ENCODE assay signal across 16 cellular contexts in genomic region chr1:226659136-226659535, GRCh38.
DNase-seq lines count a peak whose midpoint lies in the region; ATAC-seq lines count a peak whose summit lies in the region.
"Had no signal": no experiment of that assay in that cellular context is flagged by ENCODE, and none has a peak within 500 bp of the region (broad histone marks: within the 10 kb centered on the region; RNA-seq: fewer than 3 reads in every experiment).

No MANE protein-coding gene starts in this region.

- peak overlapping the region; percentile 54 for H3K27ac Mint-ChIP-seq in activated naive CD4-positive, alpha-beta T cell treated with anti-CD3 and anti-CD28 coated beads, Interleukin-2, amount 10 ng/mL, durations not matched to agents 7 days and 5 days
- H3K27ac Mint-ChIP-seq in activated CD8-positive, alpha-beta T cell treated with anti-CD3 and anti-CD28 coated beads, Interleukin-2, amount 10 ng/mL, durations not matched to agents 7 days and 5 days: peak overlapping the region; percentile 93
- H3K27ac Mint-ChIP-seq in immature natural killer cell: peak overlapping the region in 4 of 6 donors; percentile 65 to 100 (median 72)
- H3K27ac Mint-ChIP-seq in stimulated activated naive B cell treated with anti-CD40 and anti-IgM and Interleukin-4, amounts not matched to agents 10 μg/mL and 1 μg/mL and 100 μg/mL, for 72 hours: peak overlapping the region; percentile 81

- no peaks in the 10 kb centered on the region for H3K27me3 Mint-ChIP-seq in activated naive CD4-positive, alpha-beta T cell treated with anti-CD3 and anti-CD28 coated beads, Interleukin-2, amount 10 ng/mL, durations not matched to agents 7 days and 5 days
- H3K27me3 Mint-ChIP-seq in activated CD8-positive, alpha-beta T cell treated with anti-CD3 and anti-CD28 coated beads, Interleukin-2, amount 10 ng/mL, durations not matched to agents 7 days and 5 days (ENCODE audit: low read depth): no peaks in the 10 kb centered on the region
- H3K27me3 Mint-ChIP-seq in immature natural killer cell (ENCODE audit: low read depth in 3 of 3): peaks cover 14 to 22% (median 17%) of the 10 kb centered on the region in 3 donors
- H3K27me3 Mint-ChIP-seq in stimulated activated naive B cell treated with anti-CD40 and anti-IgM and Interleukin-4, amounts not matched to agents 10 μg/mL and 1 μg/mL and 100 μg/mL, for 72 hours: no peaks in the 10 kb centered on the region
- H3K27me3 Mint-ChIP-seq: activated CD4-positive, alpha-beta T cell treated with anti-CD3 and anti-CD28 coated beads, Interleukin-2, amount 10 ng/mL, durations not matched to agents 7 days and 5 days had no signal

- H3K36me3 Mint-ChIP-seq in activated naive CD4-positive, alpha-beta T cell treated with anti-CD3 and anti-CD28 coated beads, Interleukin-2, amount 10 ng/mL, durations not matched to agents 7 days and 5 days: peaks cover 28% of the 10 kb centered on the region
- H3K36me3 Mint-ChIP-seq in activated CD8-positive, alpha-beta T cell treated with anti-CD3 and anti-CD28 coated beads, Interleukin-2, amount 10 ng/mL, durations not matched to agents 7 days and 5 days (ENCODE audit: low read depth): peaks cover 28% of the 10 kb centered on the region
- H3K36me3 Mint-ChIP-seq in immature natural killer cell: peaks cover 0 to 3% (median 0%) of the 10 kb centered on the region in 3 donors
- peaks cover 33 to 49% of the 10 kb centered on the region in 2 donors for H3K36me3 Mint-ChIP-seq in stimulated activated naive B cell treated with anti-CD40 and anti-IgM and Interleukin-4, amounts not matched to agents 10 μg/mL and 1 μg/mL and 100 μg/mL, for 72 hours

- H3K9me3 Mint-ChIP-seq in activated naive CD4-positive, alpha-beta T cell treated with anti-CD3 and anti-CD28 coated beads, Interleukin-2, amount 10 ng/mL, durations not matched to agents 7 days and 5 days: no peaks in the 10 kb centered on the region
- H3K9me3 Mint-ChIP-seq in activated CD8-positive, alpha-beta T cell treated with anti-CD3 and anti-CD28 coated beads, Interleukin-2, amount 10 ng/mL, durations not matched to agents 7 days and 5 days (ENCODE audit: insufficient read depth): no peaks in the 10 kb centered on the region
- H3K9me3 Mint-ChIP-seq in immature natural killer cell: no peaks in the 10 kb centered on the region
- H3K9me3 Mint-ChIP-seq in stimulated activated naive B cell treated with anti-CD40 and anti-IgM and Interleukin-4, amounts not matched to agents 10 μg/mL and 1 μg/mL and 100 μg/mL, for 72 hours: no peaks in the 10 kb centered on the region
- H3K9me3 Mint-ChIP-seq: activated CD4-positive, alpha-beta T cell treated with anti-CD3 and anti-CD28 coated beads, Interleukin-2, amount 10 ng/mL, durations not matched to agents 7 days and 5 days had no signal

- POLR2A ChIA-PET in activated CD8-positive, alpha-beta T cell treated with anti-CD3 and anti-CD28 coated beads, Interleukin-2, amount 10 ng/mL, durations not matched to agents 7 days and 5 days (lab: Charles Lee): interaction anchor here (0.7 to 1.1 kb wide), 3 partner anchors 15 to 659 kb away, joined by 3 read pairs; no protein-coding TSS in a partner anchor

- H3K4me3 Mint-ChIP-seq in activated naive CD4-positive, alpha-beta T cell treated with anti-CD3 and anti-CD28 coated beads, Interleukin-2, amount 10 ng/mL, durations not matched to agents 7 days and 5 days: no peak overlapping the region
- H3K4me3 Mint-ChIP-seq in activated CD8-positive, alpha-beta T cell treated with anti-CD3 and anti-CD28 coated beads, Interleukin-2, amount 10 ng/mL, durations not matched to agents 7 days and 5 days: no peak overlapping the region
- H3K4me3 Mint-ChIP-seq in immature natural killer cell: no peak overlapping the region
- H3K4me3 Mint-ChIP-seq in stimulated activated naive B cell treated with anti-CD40 and anti-IgM and Interleukin-4, amounts not matched to agents 10 μg/mL and 1 μg/mL and 100 μg/mL, for 72 hours: no peak overlapping the region
- H3K4me3 Mint-ChIP-seq: activated CD4-positive, alpha-beta T cell treated with anti-CD3 and anti-CD28 coated beads, Interleukin-2, amount 10 ng/mL, durations not matched to agents 7 days and 5 days had no signal

- H3K4me1 Mint-ChIP-seq in activated naive CD4-positive, alpha-beta T cell treated with anti-CD3 and anti-CD28 coated beads, Interleukin-2, amount 10 ng/mL, durations not matched to agents 7 days and 5 days: peaks cover 53% of the 10 kb centered on the region
- peaks cover 52% of the 10 kb centered on the region for H3K4me1 Mint-ChIP-seq in activated CD8-positive, alpha-beta T cell treated with anti-CD3 and anti-CD28 coated beads, Interleukin-2, amount 10 ng/mL, durations not matched to agents 7 days and 5 days (ENCODE audit: low read depth)
- peaks cover 53 to 60% of the 10 kb centered on the region in 2 donors for H3K4me1 Mint-ChIP-seq in immature natural killer cell
- peaks cover 0 to 70% of the 10 kb centered on the region in 2 donors for H3K4me1 Mint-ChIP-seq in stimulated activated naive B cell treated with anti-CD40 and anti-IgM and Interleukin-4, amounts not matched to agents 10 μg/mL and 1 μg/mL and 100 μg/mL, for 72 hours

- no peak for DNase-seq in activated naive CD4-positive, alpha-beta T cell treated with anti-CD3 and anti-CD28 coated beads, Interleukin-2, amount 10 ng/mL, durations not matched to agents 7 days and 5 days
- DNase-seq in activated naive CD4-positive, alpha-beta T cell treated with anti-CD3 and anti-CD28 coated beads, Interleukin-2, amount 50 U/mL, for 16 hours: no peak
- DNase-seq in activated CD8-positive, alpha-beta T cell treated with anti-CD3 and anti-CD28 coated beads, Interleukin-2, amount 10 ng/mL, durations not matched to agents 7 days and 5 days: no peak
- DNase-seq in immature natural killer cell: no peak
- no peak for DNase-seq in stimulated activated naive B cell treated with anti-CD40 and anti-IgM and Interleukin-4, amounts not matched to agents 10 μg/mL and 1 μg/mL and 100 μg/mL, for 72 hours
- no peak for DNase-seq in SHP77 treated with DMSO at 0.1 percent for 48 hours (lab: John Stamatoyannopoulos, UW)
- no peak for DNase-seq in ecto neural progenitor cell (ENCODE audit: low spot score)
- DNase-seq: activated CD4-positive, alpha-beta T cell treated with anti-CD3 and anti-CD28 coated beads, Interleukin-2, amount 10 ng/mL, durations not matched to agents 7 days and 5 days; activated T-cell treated with anti-CD3 and anti-CD28 coated beads, Interleukin-2, amount 50 U/mL, for 48 hours; brain microvascular endothelial cell; effector CD4-positive, alpha-beta T cell; lower lobe of right lung; stimulated activated CD4-positive, alpha-beta T cell treated with anti-CD3 and anti-CD28 coated beads, Interleukin-12 subunit alpha, Interleukin-12 subunit beta, amount 100 ng/mL, for 4 hours; T-helper 9 cell had no signal

- no peak for ATAC-seq in activated CD8-positive, alpha-beta T cell treated with anti-CD3 and anti-CD28 coated beads, Interleukin-2, amount 10 ng/mL, durations not matched to agents 7 days and 5 days
- no peak for ATAC-seq in stimulated activated naive B cell treated with anti-CD40 and anti-IgM and Interleukin-4, amounts not matched to agents 10 μg/mL and 1 μg/mL and 100 μg/mL, for 72 hours (replicated peaks)
- ATAC-seq in HG03442 (IDR thresholded peaks at IDR 0.05; ENCODE audit: unreplicated experiment): no peak
- ATAC-seq: K562, lower lobe of right lung had no signal

- CTCF ChIA-PET in activated naive CD4-positive, alpha-beta T cell treated with anti-CD3 and anti-CD28 coated beads, Interleukin-2, amount 10 ng/mL, durations not matched to agents 7 days and 5 days (lab: Charles Lee): interaction anchor here (1.1 to 1.6 kb wide), 2 partner anchors 11 to 169 kb away, joined by 3 to 4 read pairs; no protein-coding TSS in a partner anchor
- CTCF ChIA-PET in activated CD8-positive, alpha-beta T cell treated with anti-CD3 and anti-CD28 coated beads, Interleukin-2, amount 10 ng/mL, durations not matched to agents 7 days and 5 days (lab: Charles Lee): interaction anchor here (0.9 to 1.2 kb wide), 4 partner anchors 9 to 33 kb away, joined by 3 to 5 read pairs (median 3); no protein-coding TSS in a partner anchor
